In genomic region chr1:172203135-172203823, GRCh38 we compare ENCODE assay signal across 1 cellular context.
TF ChIP-seq lines count a peak whose summit lies in the region.

No MANE protein-coding gene starts in this region.

TF ChIP-seq in GM23338, 12 proteins besides CTCF, POLR2A, EP300 and RAD21 (continued from another document):
- TF ChIP-seq STAT1 (IDR thresholded peaks at IDR 0.05; ENCODE audit: unreplicated experiment) (no peak), ZNF462 (CRISPR knock-in tag; IDR thresholded peaks at IDR 0.05) (no peak), EZH2phosphoT487 (IDR thresholded peaks at IDR 0.05; ENCODE audit: unreplicated experiment) (no peak), EZH2 (IDR thresholded peaks at IDR 0.05; ENCODE audit: low read depth, unreplicated experiment) (no peak), POLR2AphosphoS5 (IDR thresholded peaks at IDR 0.05; ENCODE audit: low read depth) (no peak), CREB1 (CRISPR knock-in tag; IDR thresholded peaks at IDR 0.05; ENCODE audit: low read depth) (no peak), NANOG (IDR thresholded peaks at IDR 0.05; ENCODE audit: borderline replicate concordance) (no peak)
